Comparison of ENCODE assay signal across 8 cellular contexts in the genomic region with DNA sequence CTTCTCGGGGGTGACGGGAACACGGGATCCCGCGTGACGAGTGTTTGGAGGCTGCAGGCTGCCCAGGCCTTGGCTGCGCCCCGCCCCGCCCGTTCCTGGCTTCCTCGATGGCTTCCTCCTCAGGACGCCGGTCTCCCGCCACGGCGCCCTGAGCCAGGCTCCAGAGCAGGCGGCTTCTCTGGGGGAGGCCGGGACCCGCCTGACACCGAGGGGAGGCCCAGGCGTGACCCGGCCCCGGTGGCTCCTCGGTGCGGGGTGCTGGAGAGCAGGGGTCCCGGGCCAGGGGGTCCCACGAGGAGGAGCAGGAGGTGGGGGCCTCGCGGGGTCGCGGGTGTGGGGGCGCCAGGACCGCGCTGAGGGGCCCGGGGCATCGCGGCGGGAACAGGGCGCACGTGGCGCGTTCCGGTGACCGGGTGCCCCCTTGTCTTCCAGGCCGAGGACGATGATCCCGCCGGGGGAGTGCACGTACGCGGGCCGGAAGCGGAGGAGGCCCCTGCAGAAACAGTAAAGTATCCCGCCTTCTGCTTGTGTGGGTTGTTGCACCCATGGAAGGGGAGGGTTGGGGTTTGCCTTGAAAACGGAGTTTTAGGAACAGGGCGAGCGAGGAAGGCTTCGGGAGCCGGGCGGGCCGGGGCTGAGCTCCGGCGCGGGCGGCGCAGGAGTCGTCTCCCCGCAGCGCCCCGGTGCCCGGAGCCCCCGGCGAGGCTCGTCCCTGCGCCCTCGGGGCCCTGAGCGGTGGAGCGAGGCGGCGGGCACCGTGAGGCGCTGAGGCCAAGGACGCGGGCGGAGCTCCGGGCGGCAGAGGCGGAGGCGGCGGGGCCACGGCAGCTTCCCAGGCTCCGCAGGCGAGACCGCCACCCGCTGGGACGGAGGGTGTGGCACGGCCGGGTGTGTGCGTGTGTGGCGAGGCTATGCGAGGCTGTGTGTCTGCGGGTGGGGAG. TPM values are rescaled to one million over a fixed set of nuclear protein-coding genes. Genes with fewer than 3 reads are reported as not detected.
DNase-seq lines count a peak whose midpoint lies in the region; ATAC-seq, FAIRE-seq and TF ChIP-seq lines count a peak whose summit lies in the region.

No MANE protein-coding gene starts in this region.

- 66% methylated on average over 81 of the region's 102 CpGs for WGBS in K562 (ENCODE audit: insufficient coverage, low coverage, missing lambda C conversion rate)

- peak overlapping the region; percentile 39 for H3K4me3 ChIP-seq in CD8-positive, alpha-beta T cell (ENCODE audit: low read depth, low read length)
- H3K4me3 ChIP-seq in K562 (no peak overlapping the region), OCI-LY7 (ENCODE audit: low read depth, low read length, poor library complexity, severe bottlenecking) (no peak overlapping the region)

- H3K9me1 ChIP-seq in K562 (ENCODE audit: control insufficient read depth, insufficient read depth, low read length) = no peaks in the 10 kb centered on the region

- no peaks in the 10 kb centered on the region for H3K9me2 ChIP-seq in OCI-LY7 (ENCODE audit: insufficient read depth, low read length)

- peak; percentile 74 for ATAC-seq in CD8-positive, alpha-beta T cell
- peak; percentile 68 for ATAC-seq in K562

- H3K27ac Mint-ChIP-seq in CD8-positive, alpha-beta T cell = no peak overlapping the region

- no peak overlapping the region for H3K4me2 ChIP-seq in K562 (ENCODE audit: insufficient read depth, low read length)
- H3K4me2 ChIP-seq in OCI-LY7 (ENCODE audit: low read length) = no peak overlapping the region

- no peaks in the 10 kb centered on the region for H3K36me3 ChIP-seq in CD8-positive, alpha-beta T cell (ENCODE audit: insufficient read depth, low read length)
- H3K36me3 ChIP-seq in K562 (ENCODE audit: control insufficient read depth, insufficient read depth, low read length) = no peaks in the 10 kb centered on the region
- no peaks in the 10 kb centered on the region for H3K36me3 ChIP-seq in OCI-LY7 (ENCODE audit: insufficient read depth, low read length)

- no peak for FAIRE-seq in H54 (lab: Jason Lieb, UNC)
- no peak for FAIRE-seq in K562 (lab: Jason Lieb, UNC)

- no peaks in the 10 kb centered on the region for H3K36me3 Mint-ChIP-seq in CD8-positive, alpha-beta T cell

- H3K79me2 ChIP-seq in K562 (ENCODE audit: control insufficient read depth, insufficient read depth, low read length) (no peaks in the 10 kb centered on the region), OCI-LY7 (ENCODE audit: insufficient read depth, low read depth, low read length) (no peaks in the 10 kb centered on the region)

- in situ Hi-C loops in K562 (cut with MboI) = no loop called here

- TF ChIP-seq POLR2A in H54 (IDR thresholded peaks at IDR 0.05; ENCODE audit: low read depth, low read length) (no peak), K562 (conservative IDR thresholded peaks at IDR 0.05) (no peak)

- H3K9ac ChIP-seq in K562 (ENCODE audit: insufficient read depth in 1 of 2, low read depth in 2 of 2, low read length in 2 of 2) = no peak overlapping the region

- no TSS peak for BruUV-seq in K562 (replicated peaks; lab: Mats Ljungman, UMichigan)
- BruUV-seq in OCI-LY7 (replicated peaks; lab: Mats Ljungman, UMichigan) = no TSS peak

- H3K4me1 ChIP-seq in CD8-positive, alpha-beta T cell (ENCODE audit: insufficient read depth, low read length) = peaks cover 14% of the 10 kb centered on the region
- peaks cover 0 to 16% of the 10 kb centered on the region in 2 experiments; a peak in 2 of 5 replicates for H3K4me1 ChIP-seq in K562 (replicated peaks in 1 of 2; ENCODE audit: control insufficient read depth in 2 of 2, insufficient read depth in 2 of 2, low read length in 2 of 2)
- no peaks in the 10 kb centered on the region for H3K4me1 ChIP-seq in OCI-LY7 (ENCODE audit: insufficient read depth, low read length, poor library complexity, severe bottlenecking)

- no peaks in the 10 kb centered on the region for H3K9me3 Mint-ChIP-seq in CD8-positive, alpha-beta T cell

- TF ChIP-seq EP300 in K562 (IDR thresholded peaks at IDR 0.05; ENCODE audit: low read length) = no peak

- 0 out of 2 replicates have a peak, but pooled peaks cover 4% of the 10 kb centered on the region for H4K20me1 ChIP-seq in K562 (replicated peaks; ENCODE audit: control insufficient read depth, insufficient read depth, low read length)
- no peaks in the 10 kb centered on the region for H4K20me1 ChIP-seq in OCI-LY7 (ENCODE audit: insufficient read depth, low read length)

- no peak for TF ChIP-seq CTCF in CD8-positive, alpha-beta T cell (IDR thresholded peaks at IDR 0.05)
- TF ChIP-seq CTCF in K562 (IDR thresholded peaks at IDR 0.05 in 2 of 3, conservative IDR thresholded peaks at IDR 0.05 in 1 of 3; ENCODE audit: insufficient read depth in 2 of 3, low read depth in 1 of 3, low read length in 3 of 3) = no peak
- TF ChIP-seq CTCF in OCI-LY7 (conservative IDR thresholded peaks at IDR 0.05; ENCODE audit: low read length) = no peak

- peaks cover 8% of the 10 kb centered on the region for H3K4me1 Mint-ChIP-seq in CD8-positive, alpha-beta T cell (ENCODE audit: low read depth)

- intact Hi-C loops in CD8-positive, alpha-beta T cell (cut with DNase I, micrococcal nuclease) = no loop called here
- intact Hi-C loops in K562 (cut with micrococcal nuclease) (no loop called here), OCI-LY7 (cut with micrococcal nuclease; ENCODE audit: unreplicated experiment) (no loop called here)

- no peak overlapping the region for H3K27ac ChIP-seq in CD8-positive, alpha-beta T cell (ENCODE audit: low read depth, low read length)
- H3K27ac ChIP-seq in K562 (ENCODE audit: extremely low read depth, low read depth, low read length) = no peak overlapping the region
- H3K27ac ChIP-seq in OCI-LY7 (ENCODE audit: low read depth, low read length, poor library complexity, severe bottlenecking) = no peak overlapping the region

- H2AFZ ChIP-seq in K562 (ENCODE audit: low read depth, low read length) (no peak overlapping the region), OCI-LY7 (ENCODE audit: low read length) (no peak overlapping the region)

- POLR2A ChIA-PET in CD8-positive, alpha-beta T cell (lab: Charles Lee) = no interaction called here
- POLR2A ChIA-PET in K562 (lab: Yijun Ruan, JAX) (no interaction called here), OCI-LY7 (lab: Charles Lee) (no interaction called here)

- no peaks in the 10 kb centered on the region for H3K9me3 ChIP-seq in CD8-positive, alpha-beta T cell (ENCODE audit: low read length)
- H3K9me3 ChIP-seq in K562 (replicated peaks; ENCODE audit: control insufficient read depth, insufficient read depth, low read depth, low read length) (no peaks in the 10 kb centered on the region), OCI-LY7 (ENCODE audit: low read length) (no peaks in the 10 kb centered on the region)

- H3K27me3 ChIP-seq in CD8-positive, alpha-beta T cell (ENCODE audit: insufficient read depth, low read length) = no peaks in the 10 kb centered on the region
- H3K27me3 ChIP-seq in K562 (ENCODE audit: control insufficient read depth in 2 of 2, insufficient read depth in 2 of 2, low read length in 2 of 2) = peaks cover 20 to 40% of the 10 kb centered on the region in 2 experiments; a peak in 3 of 5 replicates

- H3K27me3 Mint-ChIP-seq in CD8-positive, alpha-beta T cell (ENCODE audit: low read depth) = peaks cover 7% of the 10 kb centered on the region

- CTCF ChIA-PET in CD8-positive, alpha-beta T cell (lab: Charles Lee) = no interaction called here
- CTCF ChIA-PET in K562 (lab: Yijun Ruan, JAX; ENCODE audit: low intra/inter-chr PET ratio) (no interaction called here), OCI-LY7 (lab: Charles Lee; ENCODE audit: unreplicated experiment) (no interaction called here)

- TF ChIP-seq RAD21 in K562 (CRISPR knock-in tag; conservative IDR thresholded peaks at IDR 0.05 in 1 of 2, IDR thresholded peaks at IDR 0.05 in 1 of 2) = no peak

- DNase-seq in CD8-positive, alpha-beta T cell = peak in 6 of 7 experiments; percentile 16 to 67 (median 38)
- DNase-seq in H54 (ENCODE audit: insufficient read length, low spot score) = peak; percentile 52
- DNase-seq in RPMI7951 (ENCODE audit: low read depth) = peak; percentile 27
- peak in 1 of 4 experiments; percentile 21 for DNase-seq in K562 (ENCODE audit: extremely low read depth in 1 of 4, low spot score in 3 of 4)
- peak; percentile 68 for DNase-seq in iPS-NIHi7 (ENCODE audit: extremely low spot score)
- DNase-seq in stimulated activated CD4-positive, alpha-beta T cell treated with anti-CD3 and anti-CD28 coated beads, Interleukin-2, amount 100 ng/mL, for 4 hours (ENCODE audit: low read depth) = peak; percentile 39
- DNase-seq in OCI-LY7 (ENCODE audit: low spot score) = no peak
- DNase-seq in NCI-H748 treated with DMSO at 0.1 percent for 48 hours (lab: John Stamatoyannopoulos, UW) = no peak

- peak overlapping the region; percentile 78 for H3K4me3 Mint-ChIP-seq in CD8-positive, alpha-beta T cell

TF ChIP-seq in K562, 482 proteins besides CTCF, POLR2A, EP300 and RAD21 (continues in another document):
- TF ChIP-seq, protein P1, sequence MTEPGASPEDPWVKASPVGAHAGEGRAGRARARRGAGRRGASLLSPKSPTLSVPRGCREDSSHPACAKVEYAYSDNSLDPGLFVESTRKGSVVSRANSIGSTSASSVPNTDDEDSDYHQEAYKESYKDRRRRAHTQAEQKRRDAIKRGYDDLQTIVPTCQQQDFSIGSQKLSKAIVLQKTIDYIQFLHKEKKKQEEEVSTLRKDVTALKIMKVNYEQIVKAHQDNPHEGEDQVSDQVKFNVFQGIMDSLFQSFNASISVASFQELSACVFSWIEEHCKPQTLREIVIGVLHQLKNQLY (CRISPR knock-in tag; conservative IDR thresholded peaks at IDR 0.05) = no peak

RNA-seq across cellular contexts. Expression of a gene that starts 22.2 kb away (rescaled TPM):
- total RNA-seq in CD8-positive, alpha-beta T cell = under 1 TPM; 0.14 to 0.22 TPM
- 51.8 and 62.2 TPM in 2 replicates for total RNA-seq in RPMI7951 (2014; rRNA removed; shearing (Covaris generic))
- total RNA-seq in K562 (2011; cell fraction: chromatin; rRNA removed; ENCODE audit: low replicate concordance) = 2.8 and 5.5 TPM in 2 replicates
- total RNA-seq in K562 (2011; cell fraction: nucleolus; rRNA removed) = 2.1 and 3.2 TPM in 2 replicates
- total RNA-seq in K562 (2011; cell fraction: nucleoplasm; rRNA removed) = 0.99 and 1.4 TPM in 2 replicates
- total RNA-seq in K562 (2014; rRNA removed) (0.82 and 1.1 TPM in 2 replicates), K562 (2014; rRNA removed; fragmentation: Illumina TruSeq; extraction: Trizol) (0.18 and 0.61 TPM in 2 replicates), K562 (2015; rRNA removed; fragmentation: Illumina TruSeq; extraction: Trizol) (1.2 TPM in 2 replicates), K562 (2021) (1.6 and 1.8 TPM in 2 replicates), OCI-LY7 (2022) (1.4 and 2.2 TPM in 2 replicates)
- polyA plus RNA-seq in K562 (2011; rRNA removed) (0.68 and 1.3 TPM in 2 replicates), K562 (2014; fragmentation: Illumina TruSeq; extraction: Trizol) (0.43 and 0.72 TPM in 2 replicates), K562 (2014; fragmentation: Nextera tagmentation; extraction: Ambion mirVana) (under 1 TPM in 1 of 2 experiments, not detected in 1; 0.06 TPM), K562 (2014; rRNA removed) (0.89 and 1.8 TPM in 2 replicates)
- 0.88 and 1.8 TPM in 2 replicates for polyA plus RNA-seq in K562 (2011; cell fraction: cytosol; rRNA removed)
- polyA plus RNA-seq in K562 (2011; cell fraction: nucleus; rRNA removed) = 5.4 and 7.4 TPM in 2 replicates
- 1.6 and 4.2 TPM in 2 replicates for polyA plus RNA-seq in K562 (2012)
- 0.15 and 0.91 TPM in 2 replicates for polyA minus RNA-seq in K562 (2011; rRNA and poly(A)+ RNA removed)
- polyA minus RNA-seq in K562 (2011; cell fraction: cytosol; rRNA and poly(A)+ RNA removed) = 0.76 and 1.3 TPM in 2 replicates
- polyA minus RNA-seq in K562 (2011; cell fraction: nucleus; rRNA and poly(A)+ RNA removed) = 2.3 and 2.9 TPM in 2 replicates
- 1.2 and 3.4 TPM in 2 replicates for total RNA-seq in OCI-LY7 (2014; rRNA removed; shearing (Covaris generic))

Comparison
In these comparisons a context has a peak if more than half of its experiments do, and no peak if none do; other contexts are left out.
1. DNase-seq: peak in CD8-positive, alpha-beta T cell (6 of 7), H54 (single experiment), RPMI7951 (single experiment), iPS-NIHi7 (single experiment) and stimulated activated CD4-positive, alpha-beta T cell treated with anti-CD3 and anti-CD28 coated beads, Interleukin-2, amount 100 ng/mL, for 4 hours (single experiment); none in OCI-LY7 (single experiment) and NCI-H748 treated with DMSO at 0.1 percent for 48 hours (single experiment).